ENCODE assay signal across 30 cellular contexts in the genomic region with DNA sequence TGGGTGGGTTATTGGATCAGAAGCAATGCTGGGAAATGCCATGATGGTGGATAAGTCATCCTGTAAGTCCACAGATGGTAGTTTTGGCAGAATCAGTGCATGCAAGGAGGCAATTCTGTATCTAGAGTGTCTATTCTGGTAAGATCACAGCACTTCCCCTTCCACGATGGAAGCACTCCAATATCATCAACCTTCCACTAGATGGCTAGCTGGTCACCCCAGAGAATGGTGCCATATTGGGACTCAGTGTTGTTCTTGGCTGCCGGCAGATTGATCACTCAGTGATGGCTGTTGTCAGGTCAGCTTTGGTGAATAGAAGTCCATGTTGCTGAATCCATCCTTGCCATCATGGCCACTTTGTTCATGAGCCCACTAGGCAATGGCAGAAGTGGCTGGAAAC.
DNase-seq lines count a peak whose midpoint lies in the region; ATAC-seq and TF ChIP-seq lines count a peak whose summit lies in the region.
"Had no signal": no experiment of that assay in that cellular context is flagged by ENCODE, and none has a peak within 500 bp of the region (broad histone marks: within the 10 kb centered on the region; RNA-seq: fewer than 3 reads in every experiment).

No MANE protein-coding gene starts in this region.

- TF ChIP-seq CTCF in NB4 (IDR thresholded peaks at IDR 0.05; ENCODE audit: low read depth, low read length) = peak; percentile 8
- TF ChIP-seq CTCF in endodermal cell (conservative IDR thresholded peaks at IDR 0.05) = peak; percentile 10
- no peak; the same call in 1 of the 2 replicates for TF ChIP-seq CTCF in SK-N-SH (IDR thresholded peaks at IDR 0.05)
- no peak for TF ChIP-seq CTCF in ascending aorta (IDR thresholded peaks at IDR 0.05)

- H2AFZ ChIP-seq in SK-N-SH (ENCODE audit: low read depth) = no peak overlapping the region

- TF ChIP-seq EP300 in SK-N-SH (IDR thresholded peaks at IDR 0.05; ENCODE audit: borderline replicate concordance in 1 of 2, low read depth in 1 of 2, low read length in 1 of 2) = no peak

- peaks cover 5% of the 10 kb centered on the region for H3K9me3 Mint-ChIP-seq in endodermal cell
- H3K9me3 Mint-ChIP-seq: activated T-cell treated with anti-CD3 and anti-CD28 coated beads, Interleukin-2, amount 50 U/mL, for 72 hours had no signal

- TF ChIP-seq RAD21 in SK-N-SH (IDR thresholded peaks at IDR 0.05; ENCODE audit: low read length) = no peak

- H3K9ac ChIP-seq in endodermal cell (ENCODE audit: extremely low read depth, low read length, poor library complexity, severe bottlenecking) (no peak overlapping the region), SK-N-SH (no peak overlapping the region)
- H3K9ac ChIP-seq: KMS-11 had no signal

- no peaks in the 10 kb centered on the region for H3K27me3 Mint-ChIP-seq in endodermal cell (ENCODE audit: insufficient read depth)
- H3K27me3 Mint-ChIP-seq: activated CD4-positive, alpha-beta memory T cell treated with anti-CD3 and anti-CD28 coated beads for 36 hours; dendritic cell treated with granulocyte-macrophage colony-stimulating factor and Interleukin-4, amounts not matched to agents 40 ng/mL and 50 ng/mL, for 4 days; type B pancreatic cell had no signal

- no peak for ATAC-seq in left colon
- ATAC-seq: activated T-cell treated with anti-CD3 and anti-CD28 coated beads, Interleukin-2, amount 50 U/mL, for 72 hours; SK-N-SH treated with all-trans-retinoic acid at 6 μM for 48 hours; stimulated activated effector memory CD8-positive, alpha-beta T cell treated with anti-CD3 and anti-CD28 coated beads, Interleukin-12 subunit alpha, Interleukin-12 subunit beta, amount 100 ng/mL, for 72 hours had no signal

- H3K36me3 ChIP-seq in endodermal cell (ENCODE audit: control insufficient read depth, insufficient read depth, low read length) = no peaks in the 10 kb centered on the region
- no peaks in the 10 kb centered on the region for H3K36me3 ChIP-seq in SK-N-SH (replicated peaks in 1 of 2; ENCODE audit: control insufficient read depth in 1 of 2, insufficient read depth in 2 of 2, low read length in 1 of 2)
- H3K36me3 ChIP-seq in ascending aorta = no peaks in the 10 kb centered on the region
- H3K36me3 ChIP-seq: esophagus muscularis mucosa had no signal

- TF ChIP-seq POLR2A in NB4 (IDR thresholded peaks at IDR 0.05; ENCODE audit: extremely low read depth, insufficient read length) = no peak

- DNase-seq in DMS53 (lab: John Stamatoyannopoulos, UW) (peak; percentile 23), DMS53 treated with DMSO at 0.1 percent for 48 hours (lab: John Stamatoyannopoulos, UW; ENCODE audit: unreplicated experiment) (no peak), NB4 (ENCODE audit: low read depth) (peak; percentile 4), endodermal cell (no peak), stromal cell of bone marrow (ENCODE audit: low read depth) (peak; percentile 9), left colon (no peak), SK-N-SH (no peak), ascending aorta (ENCODE audit: low spot score in 2 of 2) (no peak)
- DNase-seq: activated CD4-positive, alpha-beta memory T cell treated with anti-CD3 and anti-CD28 coated beads for 36 hours; activated CD4-positive, alpha-beta T cell treated with anti-CD3 and anti-CD28 coated beads for 1 hour; activated naive CD4-positive, alpha-beta T cell; activated T-cell treated with anti-CD3 and anti-CD28 coated beads, Interleukin-2, amount 50 U/mL, for 72 hours; Calu3; central memory CD4-positive, alpha-beta T cell; HCEC 1CT; hippocampal formation; MM.1S; NCI-H1436 treated with DMSO at 0.1 percent for 48 hours; NCI-H2081 treated with DMSO at 0.1 percent for 48 hours; NCI-H345; NCI-H774; substantia nigra; T-helper 2 cell had no signal

- no peak overlapping the region for H3K27ac Mint-ChIP-seq in endodermal cell
- H3K27ac Mint-ChIP-seq: activated CD4-positive, alpha-beta memory T cell treated with anti-CD3 and anti-CD28 coated beads for 36 hours; activated T-cell treated with anti-CD3 and anti-CD28 coated beads, Interleukin-2, amount 50 U/mL, for 72 hours; dendritic cell treated with granulocyte-macrophage colony-stimulating factor and Interleukin-4, amounts not matched to agents 40 ng/mL and 50 ng/mL, for 4 days; nephron; stimulated activated effector memory CD8-positive, alpha-beta T cell treated with anti-CD3 and anti-CD28 coated beads, Interleukin-12 subunit alpha, Interleukin-12 subunit beta, amount 100 ng/mL, for 72 hours; type B pancreatic cell had no signal

- H3K9me3 ChIP-seq in endodermal cell (ENCODE audit: control insufficient read depth, low read length) = peaks cover 12% of the 10 kb centered on the region
- no peaks in the 10 kb centered on the region for H3K9me3 ChIP-seq in SK-N-SH
- no peaks in the 10 kb centered on the region for H3K9me3 ChIP-seq in ascending aorta
- H3K9me3 ChIP-seq: esophagus muscularis mucosa had no signal

- no peak overlapping the region for H3K27ac ChIP-seq in endodermal cell (ENCODE audit: low read depth, low read length)
- no peak overlapping the region for H3K27ac ChIP-seq in SK-N-SH (ENCODE audit: low read depth in 2 of 2, low read length in 1 of 2)
- H3K27ac ChIP-seq in ascending aorta = no peak overlapping the region
- H3K27ac ChIP-seq: esophagus muscularis mucosa, KMS-11 had no signal

- no peaks in the 10 kb centered on the region for H3K36me3 Mint-ChIP-seq in endodermal cell (ENCODE audit: low read depth)
- H3K36me3 Mint-ChIP-seq: activated CD4-positive, alpha-beta memory T cell treated with anti-CD3 and anti-CD28 coated beads for 36 hours; stimulated activated effector memory CD8-positive, alpha-beta T cell treated with anti-CD3 and anti-CD28 coated beads, Interleukin-12 subunit alpha, Interleukin-12 subunit beta, amount 100 ng/mL, for 72 hours; type B pancreatic cell had no signal

- POLR2A ChIA-PET in SK-N-SH (lab: Yijun Ruan, JAX) = no interaction called here

- H3K9me2 ChIP-seq in SK-N-SH = no peaks in the 10 kb centered on the region

- intact Hi-C loops in left colon (cut with DNase I, micrococcal nuclease) (no loop called here), ascending aorta (cut with DNase I) (no loop called here)

- no peaks in the 10 kb centered on the region for H3K79me2 ChIP-seq in SK-N-SH (ENCODE audit: insufficient read depth)

- H3F3A ChIP-seq in SK-N-SH (replicated peaks; ENCODE audit: insufficient read depth) = no peaks in the 10 kb centered on the region

- no peaks in the 10 kb centered on the region for H4K20me1 ChIP-seq in SK-N-SH (ENCODE audit: insufficient read depth)

- CTCF ChIA-PET in SK-N-SH (lab: Yijun Ruan, JAX) = no interaction called here

- H3K4me1 ChIP-seq in endodermal cell (ENCODE audit: control insufficient read depth, insufficient read depth, low read length) = no peaks in the 10 kb centered on the region
- H3K4me1 ChIP-seq in SK-N-SH (ENCODE audit: control insufficient read depth in 1 of 2, insufficient read depth in 2 of 2, low read depth in 1 of 2, low read length in 1 of 2) = peaks cover 0 to 5% of the 10 kb centered on the region in 2 experiments; a peak in 1 of 4 replicates
- H3K4me1 ChIP-seq in ascending aorta = peaks cover 0 to 6% of the 10 kb centered on the region in 2 donors

- no peaks in the 10 kb centered on the region for H3K27me3 ChIP-seq in endodermal cell (ENCODE audit: control insufficient read depth, insufficient read depth, low read length, poor library complexity, severe bottlenecking)
- no peaks in the 10 kb centered on the region for H3K27me3 ChIP-seq in SK-N-SH (ENCODE audit: insufficient read depth)
- no peaks in the 10 kb centered on the region for H3K27me3 ChIP-seq in ascending aorta
- H3K27me3 ChIP-seq: esophagus muscularis mucosa had no signal

- H3K4me3 Mint-ChIP-seq in endodermal cell = no peak overlapping the region
- H3K4me3 Mint-ChIP-seq: activated CD4-positive, alpha-beta memory T cell treated with anti-CD3 and anti-CD28 coated beads for 36 hours; activated T-cell treated with anti-CD3 and anti-CD28 coated beads, Interleukin-2, amount 50 U/mL, for 72 hours; dendritic cell treated with granulocyte-macrophage colony-stimulating factor and Interleukin-4, amounts not matched to agents 40 ng/mL and 50 ng/mL, for 4 days; nephron; stimulated activated effector memory CD8-positive, alpha-beta T cell treated with anti-CD3 and anti-CD28 coated beads, Interleukin-12 subunit alpha, Interleukin-12 subunit beta, amount 100 ng/mL, for 72 hours; type B pancreatic cell had no signal

- H3K4me3 ChIP-seq in NB4 (ENCODE audit: low read depth, low read length) (no peak overlapping the region), endodermal cell (ENCODE audit: low read length) (no peak overlapping the region), SK-N-SH (ENCODE audit: low read depth in 2 of 2, low read length in 1 of 2) (no peak overlapping the region), ascending aorta (no peak overlapping the region)
- H3K4me3 ChIP-seq: esophagus muscularis mucosa had no signal

- WGBS in endodermal cell (ENCODE audit: insufficient coverage in 1 of 2, insufficient read length in 1 of 2), 2 experiments = 80 to 93% methylated on average over 1 to 2 of the region's 2 CpGs
- WGBS in SK-N-SH (ENCODE audit: low lambda C conversion rate) = 84% methylated on average over 2 of the region's 2 CpGs

- no peak overlapping the region for H3K4me2 ChIP-seq in SK-N-SH
- H3K4me2 ChIP-seq: KMS-11 had no signal

- H3K4me1 Mint-ChIP-seq in endodermal cell = no peaks in the 10 kb centered on the region
- H3K4me1 Mint-ChIP-seq: stimulated activated effector memory CD8-positive, alpha-beta T cell treated with anti-CD3 and anti-CD28 coated beads, Interleukin-12 subunit alpha, Interleukin-12 subunit beta, amount 100 ng/mL, for 72 hours had no signal

TF ChIP-seq in SK-N-SH, 30 proteins besides CTCF, POLR2A, EP300 and RAD21 (continues in another document):
- TF ChIP-seq, protein P1, sequence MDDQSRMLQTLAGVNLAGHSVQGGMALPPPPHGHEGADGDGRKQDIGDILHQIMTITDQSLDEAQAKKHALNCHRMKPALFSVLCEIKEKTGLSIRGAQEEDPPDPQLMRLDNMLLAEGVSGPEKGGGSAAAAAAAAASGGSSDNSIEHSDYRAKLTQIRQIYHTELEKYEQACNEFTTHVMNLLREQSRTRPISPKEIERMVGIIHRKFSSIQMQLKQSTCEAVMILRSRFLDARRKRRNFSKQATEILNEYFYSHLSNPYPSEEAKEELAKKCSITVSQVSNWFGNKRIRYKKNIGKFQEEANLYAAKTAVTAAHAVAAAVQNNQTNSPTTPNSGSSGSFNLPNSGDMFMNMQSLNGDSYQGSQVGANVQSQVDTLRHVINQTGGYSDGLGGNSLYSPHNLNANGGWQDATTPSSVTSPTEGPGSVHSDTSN (IDR thresholded peaks at IDR 0.05) = no peak

Comparison
In these comparisons a context has a peak if more than half of its experiments do, and no peak if none do; other contexts are left out.
1. DNase-seq: peak in DMS53 (single experiment), NB4 (single experiment) and stromal cell of bone marrow (single experiment); none in DMS53 treated with DMSO at 0.1 percent for 48 hours (single experiment), endodermal cell (single experiment), left colon (0 of 2), SK-N-SH (single experiment) and ascending aorta (0 of 2).
2. CTCF ChIP-seq: peak in NB4 (single experiment) and endodermal cell (single experiment); none in SK-N-SH (single experiment) and ascending aorta (0 of 3).